ENCODE assay signal across 2 cellular contexts in genomic region chr4:70037559-70037958, GRCh38. TPM values are rescaled to one million over a fixed set of nuclear protein-coding genes. Genes with fewer than 3 reads are reported as not detected.
"Had no signal": no experiment of that assay in that cellular context is flagged by ENCODE, and none has a peak within 500 bp of the region (broad histone marks: within the 10 kb centered on the region; RNA-seq: fewer than 3 reads in every experiment).

No MANE protein-coding gene starts in this region.

RNA-seq across cellular contexts. Expression of gene HTN3, which starts 9.3 kb away (rescaled TPM):
- total RNA-seq: G401, GM12878 had no signal
- polyA plus RNA-seq: GM12878 had no signal

RNA-seq across cellular contexts. Expression of gene HTN1, which starts 12.7 kb away (rescaled TPM):
- total RNA-seq: G401, GM12878 had no signal

RNA-seq across cellular contexts. Expression of gene STATH, which starts 41.8 kb away (rescaled TPM):
- total RNA-seq: G401, GM12878 had no signal
